ENCODE assay signal across 8 cellular contexts in the genomic region with DNA sequence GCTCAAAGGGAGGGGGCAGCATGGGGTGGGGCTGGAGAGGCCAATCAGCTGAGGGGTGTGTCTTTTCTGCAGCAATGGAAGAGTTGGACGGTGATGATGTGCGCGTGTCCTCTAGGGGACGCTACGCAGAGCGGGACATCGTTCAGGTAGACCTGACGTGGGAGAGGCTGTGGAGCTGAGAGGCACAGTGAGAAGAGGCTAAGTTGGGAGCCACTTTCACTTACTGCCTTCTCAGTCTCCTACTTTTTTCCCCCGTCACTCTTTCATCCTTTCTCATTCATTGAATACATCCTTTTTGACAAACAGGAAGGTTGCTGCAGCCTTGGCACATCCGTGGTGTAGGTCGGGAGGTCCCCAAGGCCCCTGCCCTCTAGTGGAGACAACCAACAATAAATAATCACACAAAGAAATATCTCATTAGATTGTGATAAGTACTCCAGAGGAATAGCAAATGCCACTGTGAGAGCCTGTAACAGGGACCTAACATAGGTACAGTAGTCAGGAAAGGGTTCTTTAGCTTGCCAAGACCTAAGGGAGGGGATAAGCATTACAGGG. TPM values are rescaled to one million over a fixed set of nuclear protein-coding genes. Genes with fewer than 3 reads are reported as not detected.
DNase-seq lines count a peak whose midpoint lies in the region; ATAC-seq and TF ChIP-seq lines count a peak whose summit lies in the region.

No MANE protein-coding gene starts in this region.

- H3K36me3 Mint-ChIP-seq in activated naive CD8-positive, alpha-beta T cell treated with anti-CD3 and anti-CD28 coated beads for 36 hours: no peaks in the 10 kb centered on the region
- H3K36me3 Mint-ChIP-seq in nephron progenitor cell (ENCODE audit: low read depth): no peaks in the 10 kb centered on the region

- no peak for ATAC-seq in GM21786 (IDR thresholded peaks at IDR 0.05; ENCODE audit: unreplicated experiment)

- peak; percentile 30 for TF ChIP-seq CTCF in nephron progenitor cell (IDR thresholded peaks at IDR 0.05)

- H3K27ac Mint-ChIP-seq in activated naive CD8-positive, alpha-beta T cell treated with anti-CD3 and anti-CD28 coated beads for 36 hours: peak overlapping the region; percentile 16
- no peak overlapping the region for H3K27ac Mint-ChIP-seq in nephron progenitor cell

- DNase-seq in activated T-cell treated with anti-CD3 and anti-CD28 coated beads for 1 hour (ENCODE audit: low read depth) (peak; percentile 38), activated T-cell treated with anti-CD3 and anti-CD28 coated beads for 4 hours (no peak), OCI-M1 (lab: John Stamatoyannopoulos, UW) (peak; percentile 67), nephron progenitor cell (no peak), GOT3 (lab: John Stamatoyannopoulos, UW) (no peak), NCI-H2029 treated with DMSO at 0.1 percent for 48 hours (lab: John Stamatoyannopoulos, UW) (no peak)
- peak; percentile 63 for DNase-seq in activated naive CD8-positive, alpha-beta T cell treated with anti-CD3 and anti-CD28 coated beads for 36 hours

- peak overlapping the region; percentile 58 for H3K4me3 Mint-ChIP-seq in activated naive CD8-positive, alpha-beta T cell treated with anti-CD3 and anti-CD28 coated beads for 36 hours
- H3K4me3 Mint-ChIP-seq in nephron progenitor cell: no peak overlapping the region

- H3K27me3 Mint-ChIP-seq in activated naive CD8-positive, alpha-beta T cell treated with anti-CD3 and anti-CD28 coated beads for 36 hours: no peaks in the 10 kb centered on the region
- H3K27me3 Mint-ChIP-seq in nephron progenitor cell (ENCODE audit: low read depth, poor library complexity): peaks cover 11% of the 10 kb centered on the region

- H3K4me1 Mint-ChIP-seq in activated naive CD8-positive, alpha-beta T cell treated with anti-CD3 and anti-CD28 coated beads for 36 hours: peaks cover 21% of the 10 kb centered on the region
- peaks cover 15% of the 10 kb centered on the region for H3K4me1 Mint-ChIP-seq in nephron progenitor cell

- no peaks in the 10 kb centered on the region for H3K9me3 Mint-ChIP-seq in activated naive CD8-positive, alpha-beta T cell treated with anti-CD3 and anti-CD28 coated beads for 36 hours
- H3K9me3 Mint-ChIP-seq in nephron progenitor cell: no peaks in the 10 kb centered on the region

RNA-seq across cellular contexts. Expression of gene BRPF1, which starts 4.4 kb away (rescaled TPM):
- total RNA-seq in activated naive CD8-positive, alpha-beta T cell treated with anti-CD3 and anti-CD28 coated beads for 36 hours: 10 to 100 TPM; 39.4 to 40.1 TPM

RNA-seq across cellular contexts. Expression of gene OGG1, which starts 22.6 kb away (rescaled TPM):
- total RNA-seq in activated naive CD8-positive, alpha-beta T cell treated with anti-CD3 and anti-CD28 coated beads for 36 hours: 10 to 100 TPM; 27.0 to 30.0 TPM

RNA-seq across cellular contexts. Expression of gene CPNE9, which starts 23.5 kb away (rescaled TPM):
- not detected for total RNA-seq in activated naive CD8-positive, alpha-beta T cell treated with anti-CD3 and anti-CD28 coated beads for 36 hours

RNA-seq across cellular contexts. Expression of gene CAMK1, which starts 42.6 kb away (rescaled TPM):
- 10 to 100 TPM; 24.8 to 25.7 TPM for total RNA-seq in activated naive CD8-positive, alpha-beta T cell treated with anti-CD3 and anti-CD28 coated beads for 36 hours

Comparison
In these comparisons a context has a peak if more than half of its experiments do, and no peak if none do; other contexts are left out.
1. DNase-seq: peak in activated T-cell treated with anti-CD3 and anti-CD28 coated beads for 1 hour (single experiment), OCI-M1 (single experiment) and activated naive CD8-positive, alpha-beta T cell treated with anti-CD3 and anti-CD28 coated beads for 36 hours (single experiment); none in activated T-cell treated with anti-CD3 and anti-CD28 coated beads for 4 hours (single experiment), nephron progenitor cell (single experiment), GOT3 (single experiment) and NCI-H2029 treated with DMSO at 0.1 percent for 48 hours (single experiment).